13 cellular contexts compared by ENCODE assay signal in the genomic region with DNA sequence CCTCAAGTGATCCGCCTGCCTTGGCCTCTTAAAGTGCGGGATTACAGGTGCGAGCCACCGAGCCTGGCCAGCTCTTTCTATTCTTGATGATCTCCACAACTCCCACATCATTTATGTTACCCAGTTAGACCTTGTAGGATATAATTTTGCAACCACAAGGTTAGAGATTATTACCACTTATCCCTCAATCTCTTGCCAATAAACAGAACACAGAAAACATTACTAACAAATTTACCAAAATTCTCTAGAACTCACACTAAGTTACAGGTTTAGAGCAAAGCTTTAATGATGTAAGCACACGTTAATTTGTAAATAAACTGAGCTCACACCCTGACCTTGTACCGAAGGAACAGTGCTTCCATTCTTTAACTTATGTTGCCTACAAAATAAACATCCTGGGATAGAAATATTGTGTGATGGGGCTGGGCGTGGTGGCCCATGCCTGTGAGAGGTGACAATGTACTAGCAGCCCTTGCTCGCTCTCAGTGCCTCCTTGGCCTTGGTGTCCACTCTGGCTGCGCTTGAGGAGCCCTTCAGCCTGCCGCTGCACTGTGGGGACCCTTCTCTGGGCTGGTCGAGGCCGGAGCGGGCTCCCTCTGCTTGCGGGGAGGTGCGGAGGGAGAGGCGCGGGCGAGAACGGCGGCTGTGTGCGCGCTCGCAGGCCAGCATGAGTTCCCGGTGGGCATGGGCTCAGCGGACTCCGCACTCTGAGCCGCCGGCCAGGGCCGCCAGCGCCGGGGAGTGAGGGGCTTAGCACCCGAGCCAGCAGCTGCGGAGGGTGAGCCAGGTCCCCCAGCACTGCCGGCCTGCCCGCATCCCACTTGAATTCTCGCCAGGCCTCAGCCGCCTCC. TPM values are rescaled to one million over a fixed set of nuclear protein-coding genes. Genes with fewer than 3 reads are reported as not detected.
DNase-seq lines count a peak whose midpoint lies in the region; ATAC-seq and TF ChIP-seq lines count a peak whose summit lies in the region.
"Had no signal": no experiment of that assay in that cellular context is flagged by ENCODE, and none has a peak within 500 bp of the region (broad histone marks: within the 10 kb centered on the region; RNA-seq: fewer than 3 reads in every experiment).

No MANE protein-coding gene starts in this region.

- H3K9ac ChIP-seq in neural progenitor cell: no peak overlapping the region

- H3K27ac ChIP-seq in heart left ventricle: no peak overlapping the region
- H3K27ac ChIP-seq in esophagus (ENCODE audit: low read depth in 2 of 2, low read length in 1 of 2): no peak overlapping the region
- H3K27ac ChIP-seq in neural progenitor cell: no peak overlapping the region
- H3K27ac ChIP-seq in upper lobe of left lung: no peak overlapping the region

- TF ChIP-seq EP300 in upper lobe of left lung (IDR thresholded peaks at IDR 0.05): no peak

- peaks cover 0 to 21% (median 9%) of the 10 kb centered on the region in 9 donors for H3K27me3 ChIP-seq in heart left ventricle
- peaks cover 0 to 4% of the 10 kb centered on the region in 2 donors for H3K27me3 ChIP-seq in esophagus (ENCODE audit: control insufficient read depth in 1 of 2, insufficient read depth in 2 of 2, low read length in 2 of 2)
- no peaks in the 10 kb centered on the region for H3K27me3 ChIP-seq in neural progenitor cell
- H3K27me3 ChIP-seq in upper lobe of left lung: peaks cover 0 to 2% (median 0%) of the 10 kb centered on the region in 4 donors

- no peaks in the 10 kb centered on the region for H3K9me3 ChIP-seq in heart left ventricle
- H3K9me3 ChIP-seq in esophagus (ENCODE audit: control insufficient read depth in 2 of 2, insufficient read depth in 1 of 2, low read depth in 1 of 2, low read length in 1 of 2): peaks cover 0 to 2% of the 10 kb centered on the region in 2 donors
- H3K9me3 ChIP-seq in neural progenitor cell (ENCODE audit: low read depth): no peaks in the 10 kb centered on the region
- H3K9me3 ChIP-seq in upper lobe of left lung: peaks cover 0 to 5% (median 0%) of the 10 kb centered on the region in 4 donors

- H3F3A ChIP-seq in neural progenitor cell (ENCODE audit: low read depth): no peaks in the 10 kb centered on the region

- no peaks in the 10 kb centered on the region for H3K36me3 ChIP-seq in heart left ventricle
- no peaks in the 10 kb centered on the region for H3K36me3 ChIP-seq in esophagus (ENCODE audit: control insufficient read depth in 2 of 2, insufficient read depth in 2 of 2, low read length in 1 of 2)
- no peaks in the 10 kb centered on the region for H3K36me3 ChIP-seq in neural progenitor cell
- no peaks in the 10 kb centered on the region for H3K36me3 ChIP-seq in upper lobe of left lung

- H3K4me1 Mint-ChIP-seq in neural progenitor cell: peaks cover 29% of the 10 kb centered on the region
- H3K4me1 Mint-ChIP-seq: central memory CD8-positive, alpha-beta T cell had no signal

- no peaks in the 10 kb centered on the region for H3K36me3 Mint-ChIP-seq in neural progenitor cell

- H3K4me1 ChIP-seq in heart left ventricle: peaks cover 0 to 5% (median 0%) of the 10 kb centered on the region in 12 donors
- H3K4me1 ChIP-seq in esophagus (ENCODE audit: control insufficient read depth in 2 of 2, insufficient read depth in 2 of 2, low read length in 1 of 2): no peaks in the 10 kb centered on the region
- no peaks in the 10 kb centered on the region for H3K4me1 ChIP-seq in neural progenitor cell
- H3K4me1 ChIP-seq in upper lobe of left lung: peaks cover 0 to 9% (median 5%) of the 10 kb centered on the region in 4 donors

- no peak overlapping the region for H2AFZ ChIP-seq in neural progenitor cell (replicated peaks)

- H3K4me3 Mint-ChIP-seq in neural progenitor cell: no peak overlapping the region
- H3K4me3 Mint-ChIP-seq: central memory CD8-positive, alpha-beta T cell had no signal

- no peak overlapping the region for H3K4me2 ChIP-seq in neural progenitor cell

- peaks cover 4% of the 10 kb centered on the region for H3K27me3 Mint-ChIP-seq in neural progenitor cell (ENCODE audit: insufficient read depth, low read depth)

- ATAC-seq in heart left ventricle (no peak), Right ventricle myocardium superior (ENCODE audit: poor library complexity) (no peak), upper lobe of left lung (ENCODE audit: low FRiP score in 2 of 2) (peak in 1 of 2 donors; percentile 28)

- no peaks in the 10 kb centered on the region for H4K20me1 ChIP-seq in neural progenitor cell (ENCODE audit: low read depth)

- WGBS in heart left ventricle, 4 donors: 27 to 61% (median 43%) methylated on average over 10 to 37 of the region's 37 CpGs
- 36 to 41% methylated on average over 30 to 37 of the region's 37 CpGs for WGBS in esophagus, 2 donors
- 66 to 68% methylated on average over 7 to 9 of the region's 37 CpGs for WGBS in upper lobe of left lung, 2 donors

- H3K27ac Mint-ChIP-seq in neural progenitor cell: peak overlapping the region; percentile 25

- intact Hi-C loops in heart left ventricle (cut with DNase I): loop anchor here in 1 of 10 donors (10.0 kb wide), 1 partner anchor 792 kb away; no protein-coding TSS in a partner anchor
- intact Hi-C loops in Right ventricle myocardium superior (cut with DNase I): no loop called here

- H3K4me3 ChIP-seq in heart left ventricle (peak overlapping the region in 9 of 12 donors; percentile 20 to 47 (median 33)), esophagus (ENCODE audit: low read depth in 1 of 2, low read length in 2 of 2) (peak overlapping the region; percentile 30 to 34), neural progenitor cell (no peak overlapping the region), upper lobe of left lung (peak overlapping the region in 3 of 4 donors; percentile 26 to 39 (median 39))

- TF ChIP-seq POLR2A in heart left ventricle (IDR thresholded peaks at IDR 0.05) (no peak), upper lobe of left lung (IDR thresholded peaks at IDR 0.05) (no peak)

- H3K79me2 ChIP-seq in neural progenitor cell (ENCODE audit: low read depth): no peaks in the 10 kb centered on the region

- no peak for DNase-seq in heart left ventricle
- no peak for DNase-seq in Right ventricle myocardium superior
- no peak for DNase-seq in neural progenitor cell (ENCODE audit: low spot score)
- DNase-seq in upper lobe of left lung: peak in 1 of 2 donors; percentile 84
- DNase-seq in HPDE6-E6E7 (ENCODE audit: extremely low spot score): no peak
- DNase-seq in NCI-H748 (lab: John Stamatoyannopoulos, UW; ENCODE audit: unreplicated experiment): no peak
- DNase-seq in H4 (ENCODE audit: low spot score): no peak
- DNase-seq: activated naive CD4-positive, alpha-beta T cell treated with Interleukin-2 at 50 U/mL for 16 hours; H7; NCI-H187 treated with DMSO at 0.1 percent for 48 hours; NCI-H748 treated with DMSO at 0.1 percent for 48 hours had no signal

- no peak for TF ChIP-seq CTCF in heart left ventricle (IDR thresholded peaks at IDR 0.05)
- no peak for TF ChIP-seq CTCF in neural progenitor cell (IDR thresholded peaks at IDR 0.05)
- TF ChIP-seq CTCF in upper lobe of left lung (IDR thresholded peaks at IDR 0.05): no peak

- H3K9me3 Mint-ChIP-seq in neural progenitor cell: no peaks in the 10 kb centered on the region
- H3K9me3 Mint-ChIP-seq: central memory CD8-positive, alpha-beta T cell had no signal

RNA-seq across cellular contexts. Expression of gene ITSN2, which starts 42.1 kb away (rescaled TPM):
- total RNA-seq in heart left ventricle (10 to 100 TPM; 30.6 to 55.0 (median 40.0) TPM), Right ventricle myocardium superior (41.2 TPM), neural progenitor cell (ENCODE audit: low replicate concordance) (9.0 and 10.4 TPM in 2 replicates), upper lobe of left lung (100 to 1,000 TPM in 2 of 6 donors, 10 to 100 TPM in 4; 73.4 to 119 (median 91.3) TPM)
- polyA plus RNA-seq in heart left ventricle (10 to 100 TPM; 19.3 to 30.6 TPM), esophagus (10 to 100 TPM; 33.2 to 61.0 TPM)
- 5.5 and 8.9 TPM in 2 replicates for total RNA-seq in H4 (2014; rRNA removed; shearing (Covaris generic))
